Comparison of ENCODE assay signal across 20 cellular contexts in the genomic region with DNA sequence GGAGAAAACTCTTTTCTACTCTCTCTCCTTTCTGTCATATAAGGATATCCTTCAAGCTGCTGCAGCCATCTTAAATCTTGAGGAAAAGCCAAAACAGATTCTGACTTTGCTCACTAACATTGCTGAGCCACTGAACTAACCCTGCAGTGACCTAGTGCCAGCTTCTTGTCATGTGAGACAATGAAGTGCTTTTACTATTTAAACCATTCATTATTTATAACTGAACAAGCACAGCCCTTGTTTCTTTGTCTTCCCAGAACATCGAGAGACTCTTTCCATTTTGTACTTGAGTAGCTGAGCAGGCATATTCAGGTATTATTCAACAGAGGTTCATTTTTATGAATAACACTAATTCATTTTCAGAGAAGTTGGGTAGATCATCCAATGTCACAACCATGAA.
"Had no signal": no experiment of that assay in that cellular context is flagged by ENCODE, and none has a peak within 500 bp of the region (broad histone marks: within the 10 kb centered on the region; RNA-seq: fewer than 3 reads in every experiment).

No MANE protein-coding gene starts in this region.

- H3K27me3 Mint-ChIP-seq: activated CD8-positive, alpha-beta memory T cell treated with anti-CD3 and anti-CD28 coated beads, Interleukin-2, amount 10 ng/mL, durations not matched to agents 7 days and 5 days; activated T-cell treated with anti-CD3 and anti-CD28 coated beads, Interleukin-2, amount 50 U/mL, for 24 hours; dendritic cell treated with granulocyte-macrophage colony-stimulating factor and Interleukin-4, amounts not matched to agents 40 ng/mL and 50 ng/mL, for 4 days; memory B cell had no signal

- H3K36me3 Mint-ChIP-seq: activated CD8-positive, alpha-beta memory T cell treated with anti-CD3 and anti-CD28 coated beads, Interleukin-2, amount 10 ng/mL, durations not matched to agents 7 days and 5 days; activated naive CD4-positive, alpha-beta T cell treated with anti-CD3 and anti-CD28 coated beads, Interleukin-2, amount 50 U/mL, for 72 hours; memory B cell had no signal

- H3K4me1 ChIP-seq: body of pancreas, pancreas, spleen, upper lobe of left lung had no signal

- H3K9me3 ChIP-seq: body of pancreas, pancreas, spleen, suprapubic skin, upper lobe of left lung had no signal

- H3K36me3 ChIP-seq: pancreas, spleen, suprapubic skin, upper lobe of left lung had no signal

- H3K27ac ChIP-seq: body of pancreas, pancreas, spleen, suprapubic skin, upper lobe of left lung had no signal

- H3K4me3 Mint-ChIP-seq: activated CD8-positive, alpha-beta memory T cell treated with anti-CD3 and anti-CD28 coated beads, Interleukin-2, amount 10 ng/mL, durations not matched to agents 7 days and 5 days; activated T-cell treated with anti-CD3 and anti-CD28 coated beads, Interleukin-2, amount 50 U/mL, for 24 hours; dendritic cell treated with granulocyte-macrophage colony-stimulating factor and Interleukin-4, amounts not matched to agents 40 ng/mL and 50 ng/mL, for 4 days; endodermal cell; memory B cell; nephron progenitor cell had no signal

- H3K27me3 ChIP-seq: body of pancreas, pancreas, spleen, suprapubic skin, upper lobe of left lung had no signal

- H3K27ac Mint-ChIP-seq: activated CD8-positive, alpha-beta memory T cell treated with anti-CD3 and anti-CD28 coated beads, Interleukin-2, amount 10 ng/mL, durations not matched to agents 7 days and 5 days; activated naive CD4-positive, alpha-beta T cell treated with anti-CD3 and anti-CD28 coated beads, Interleukin-2, amount 50 U/mL, for 72 hours; activated T-cell treated with anti-CD3 and anti-CD28 coated beads, Interleukin-2, amount 50 U/mL, for 24 hours; dendritic cell treated with granulocyte-macrophage colony-stimulating factor and Interleukin-4, amounts not matched to agents 40 ng/mL and 50 ng/mL, for 4 days; endodermal cell; memory B cell; nephron progenitor cell had no signal

- H3K9me3 Mint-ChIP-seq: activated naive CD4-positive, alpha-beta T cell treated with anti-CD3 and anti-CD28 coated beads, Interleukin-2, amount 50 U/mL, for 72 hours; activated T-cell treated with anti-CD3 and anti-CD28 coated beads, Interleukin-2, amount 50 U/mL, for 24 hours; dendritic cell treated with granulocyte-macrophage colony-stimulating factor and Interleukin-4, amounts not matched to agents 40 ng/mL and 50 ng/mL, for 4 days; endodermal cell; memory B cell; nephron progenitor cell had no signal

- H3K4me3 ChIP-seq: body of pancreas, pancreas, spleen, suprapubic skin, upper lobe of left lung had no signal

- DNase-seq: activated CD4-positive, alpha-beta T cell treated with anti-CD3 and anti-CD28 coated beads, Interleukin-2, amount 50 U/mL, for 4 hours; activated CD4-positive, CD25-positive, alpha-beta regulatory T cell treated with anti-CD3 and anti-CD28 coated beads, Interleukin-2, amount 50 U/mL, for 72 hours; activated CD8-positive, alpha-beta memory T cell treated with anti-CD3 and anti-CD28 coated beads, Interleukin-2, amount 10 ng/mL, durations not matched to agents 7 days and 5 days; activated effector memory CD4-positive, alpha-beta T cell treated with anti-CD3 and anti-CD28 coated beads, Interleukin-2, amount 50 U/mL, for 16 hours; activated T-cell treated with anti-CD3 and anti-CD28 coated beads, Interleukin-2, amount 50 U/mL, for 24 hours; amniotic stem cell; body of pancreas; endodermal cell; nephron progenitor cell; pancreas; right cardiac atrium; spleen; stimulated activated CD4-positive, alpha-beta T cell treated with anti-CD3 and anti-CD28 coated beads, Interleukin-2, amount 100 ng/mL, for 24 hours; stimulated activated naive CD4-positive, alpha-beta T cell; T-helper 2 cell; upper lobe of left lung had no signal

- H3K4me1 Mint-ChIP-seq: activated CD8-positive, alpha-beta memory T cell treated with anti-CD3 and anti-CD28 coated beads, Interleukin-2, amount 10 ng/mL, durations not matched to agents 7 days and 5 days; memory B cell had no signal
